ENCODE assay signal across 8 cellular contexts in the genomic region with DNA sequence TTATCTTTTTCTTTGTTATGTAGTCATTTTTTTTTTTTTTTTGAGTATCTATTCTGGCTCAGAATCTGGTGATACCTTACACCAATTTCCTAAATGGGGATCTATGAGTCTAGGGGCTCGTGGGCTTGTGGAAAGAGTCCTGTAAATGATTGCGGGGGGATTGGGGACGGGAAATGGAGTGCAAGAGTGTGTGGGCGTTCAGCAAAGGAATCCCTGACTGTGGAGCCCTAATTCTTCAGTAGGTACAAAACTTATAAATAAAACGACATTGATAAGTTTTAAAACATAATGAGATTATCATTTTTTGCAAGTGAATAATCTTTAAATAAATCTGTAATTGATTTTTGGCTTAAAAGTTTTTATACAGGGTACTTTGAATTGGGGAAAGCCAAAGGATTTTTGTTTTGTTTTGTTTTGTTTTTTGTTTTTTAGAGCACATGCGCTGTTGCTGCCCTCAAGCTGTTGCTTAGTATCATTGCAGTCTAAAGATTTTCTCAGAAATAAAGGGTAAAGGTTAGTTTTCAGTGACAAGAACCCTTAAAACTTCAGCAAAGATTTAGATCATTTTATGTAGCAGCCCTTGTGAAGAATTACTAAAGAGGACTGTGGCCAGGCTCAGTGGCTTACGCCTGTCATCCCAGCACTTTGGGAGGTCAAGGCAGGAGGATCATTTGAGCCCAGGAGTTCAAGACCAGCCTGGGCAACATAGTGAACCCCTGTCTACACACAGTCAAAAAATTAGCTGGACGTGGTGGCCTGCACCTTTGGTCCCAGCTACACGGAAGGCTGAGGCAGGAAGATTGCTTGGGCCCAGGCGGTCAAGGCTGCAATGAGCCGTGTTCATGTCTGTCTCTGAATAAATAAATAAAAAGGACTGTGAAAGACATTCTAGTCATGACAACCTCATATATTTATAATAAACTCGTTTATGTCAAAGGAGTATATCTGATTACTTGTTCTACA. TPM values are rescaled to one million over a fixed set of nuclear protein-coding genes. Genes with fewer than 3 reads are reported as not detected.
DNase-seq lines count a peak whose midpoint lies in the region; ATAC-seq and TF ChIP-seq lines count a peak whose summit lies in the region.

No MANE protein-coding gene starts in this region.

- no peak overlapping the region for H3K27ac ChIP-seq in coronary artery

- no peaks in the 10 kb centered on the region for H3K27me3 ChIP-seq in mononuclear cell (ENCODE audit: insufficient read depth, low read length)

- H3K4me1 ChIP-seq in mononuclear cell (ENCODE audit: insufficient read depth, low read length), result peaks cover 27% of the 10 kb centered on the region

- ATAC-seq in HG03342 (IDR thresholded peaks at IDR 0.05; ENCODE audit: unreplicated experiment) (peak; percentile 16), GM21619 (IDR thresholded peaks at IDR 0.05; ENCODE audit: unreplicated experiment) (no peak)

- DNase-seq in NCI-H1436 (lab: John Stamatoyannopoulos, UW) (peak; percentile 5), NCI-H1436 treated with DMSO at 0.1 percent for 48 hours (lab: John Stamatoyannopoulos, UW) (no peak), RKO (ENCODE audit: low spot score) (peak; percentile 84), coronary artery (ENCODE audit: low spot score) (no peak), NCI-H187 (lab: John Stamatoyannopoulos, UW) (no peak)

- no peaks in the 10 kb centered on the region for H3K9me3 ChIP-seq in mononuclear cell (ENCODE audit: low read depth, low read length)

- TF ChIP-seq CTCF in coronary artery (IDR thresholded peaks at IDR 0.05), result peak; percentile 37

- H3K4me3 ChIP-seq in coronary artery (peak overlapping the region; percentile 93), mononuclear cell (ENCODE audit: low read length) (peak overlapping the region; percentile 79)

RNA-seq across cellular contexts. Expression of a gene that starts 1.7 kb away (rescaled TPM):
- 111 TPM for total RNA-seq in mononuclear cell

RNA-seq across cellular contexts. Expression of a gene that starts 48.6 kb away (rescaled TPM):
- 4.0 TPM for total RNA-seq in mononuclear cell

RNA-seq across cellular contexts. Expression of a gene that starts 48.8 kb away (rescaled TPM):
- total RNA-seq in mononuclear cell, result not detected

Comparison
In these comparisons a context has a peak if more than half of its experiments do, and no peak if none do; other contexts are left out.
1. DNase-seq: peak in NCI-H1436 (single experiment) and RKO (single experiment); none in NCI-H1436 treated with DMSO at 0.1 percent for 48 hours (single experiment), coronary artery (single experiment) and NCI-H187 (0 of 2).